ENCODE assay signal across 8 cellular contexts in the genomic region with DNA sequence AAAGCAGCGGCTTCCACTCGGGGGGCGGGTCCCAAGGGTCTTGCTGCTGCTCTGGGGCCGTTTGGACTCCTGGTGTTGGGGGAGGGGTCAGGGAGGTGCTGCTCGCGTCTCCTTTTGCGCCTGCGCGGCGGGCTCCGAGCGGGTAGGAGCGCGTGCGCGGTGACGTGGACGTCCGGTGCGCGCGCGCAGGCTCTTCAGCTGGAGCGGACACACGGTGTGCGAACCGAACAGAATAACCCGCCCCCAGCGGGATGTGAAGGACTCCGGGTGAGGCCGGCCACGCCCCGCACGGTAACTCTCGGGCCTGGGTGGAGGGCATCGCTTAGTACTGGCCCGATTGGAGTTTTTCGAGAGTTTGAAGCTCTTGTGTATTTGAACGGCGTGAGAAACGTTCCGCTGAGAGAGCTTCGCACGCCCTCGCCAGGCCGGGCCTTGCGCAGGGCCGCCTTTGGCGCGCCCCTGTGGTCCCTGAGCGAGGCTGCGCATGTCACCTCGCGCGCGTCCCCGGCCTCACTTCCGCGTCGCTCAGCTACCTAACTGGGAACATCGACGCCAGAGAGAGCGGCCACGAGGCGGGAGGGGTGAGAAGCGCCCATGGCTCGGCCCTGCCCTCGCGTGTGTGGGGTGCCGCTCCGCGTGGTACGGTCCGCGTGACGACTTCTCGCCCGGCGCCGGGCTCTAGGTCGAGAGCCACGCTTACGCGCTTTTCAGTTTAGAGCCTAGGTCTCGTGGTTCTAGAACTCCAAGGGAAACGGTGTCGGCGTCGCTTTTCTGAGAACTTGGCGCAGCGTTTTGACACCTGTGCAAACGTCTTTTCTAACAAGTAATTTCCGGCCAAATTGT. TPM values are rescaled to one million over a fixed set of nuclear protein-coding genes. Genes with fewer than 3 reads are reported as not detected.
DNase-seq lines count a peak whose midpoint lies in the region; ATAC-seq and TF ChIP-seq lines count a peak whose summit lies in the region.

A gene (plus strand): TSS at position 171 of the 843 bp plus-strand sequence.

- H3K9me3 ChIP-seq in neural cell (ENCODE audit: low read length) = no peaks in the 10 kb centered on the region
- no peaks in the 10 kb centered on the region for H3K9me3 ChIP-seq in stomach

- H3K4me2 ChIP-seq in neural cell (ENCODE audit: low read length) = peak within 1 kb of the TSS; percentile 75

- H3K9me2 ChIP-seq in neural cell (ENCODE audit: insufficient read depth, low read length) = no peaks in the 10 kb centered on the region

- intact Hi-C loops in stomach (cut with DNase I; ENCODE audit: low total_unique reads) = no loop called here

- no peak for TF ChIP-seq EP300 in Ishikawa (IDR thresholded peaks at IDR 0.05; ENCODE audit: borderline replicate concordance)
- peak; percentile 49 for TF ChIP-seq EP300 in neural cell (conservative IDR thresholded peaks at IDR 0.05; ENCODE audit: poor library complexity, severe bottlenecking)
- no peak for TF ChIP-seq EP300 in stomach (IDR thresholded peaks at IDR 0.05)

- ATAC-seq in GM21576 (IDR thresholded peaks at IDR 0.05; ENCODE audit: unreplicated experiment) = peak; percentile 66

- DNase-seq in DMS79 treated with DMSO at 0.1 percent for 48 hours (lab: John Stamatoyannopoulos, UW) (peak; percentile 85), RKO (ENCODE audit: low spot score) (peak; percentile 85), fibroblast of villous mesenchyme (ENCODE audit: low read depth) (peak; percentile 95), stomach (peak; percentile 94)
- peak; percentile 87 for DNase-seq in activated effector memory CD4-positive, alpha-beta T cell treated with Interleukin-2 at 50 U/mL for 16 hours

- no peak for TF ChIP-seq POLR2A in stomach (IDR thresholded peaks at IDR 0.05)

- peak within 1 kb of the TSS; percentile 67 for H3K9ac ChIP-seq in neural cell (ENCODE audit: low read length)

- H4K20me1 ChIP-seq in neural cell (ENCODE audit: insufficient read depth) = no peaks in the 10 kb centered on the region

- no peak for TF ChIP-seq RAD21 in Ishikawa (IDR thresholded peaks at IDR 0.05; ENCODE audit: low read depth)
- TF ChIP-seq RAD21 in neural cell (conservative IDR thresholded peaks at IDR 0.05) = peak; percentile 60

- H3F3A ChIP-seq in neural cell (ENCODE audit: insufficient read depth, low read length, poor library complexity, severe bottlenecking) = peaks cover 3% of the 10 kb centered on the region

- H3K27me3 ChIP-seq in neural cell (ENCODE audit: insufficient read depth, low read depth, low read length) (no peaks in the 10 kb centered on the region), stomach (no peaks in the 10 kb centered on the region)

- 1 to 3% (median 1%) methylated on average over 25 to 93 of the region's 93 CpGs for WGBS in stomach, 5 donors

- H3K4me3 ChIP-seq in fibroblast of villous mesenchyme (ENCODE audit: low read depth, low read length) (peak within 1 kb of the TSS; percentile 70), neural cell (ENCODE audit: low read length) (peak within 1 kb of the TSS; percentile 76), stomach (peak within 1 kb of the TSS; percentile 52 to 60 (median 58))

- H3K36me3 ChIP-seq in neural cell (ENCODE audit: insufficient read depth, low read length) = no peaks in the 10 kb centered on the region
- H3K36me3 ChIP-seq in stomach = no peaks in the 10 kb centered on the region

- H3K79me2 ChIP-seq in neural cell (replicated peaks; ENCODE audit: insufficient read depth, low read length) = peaks cover 35% of the 10 kb centered on the region

- peaks cover 18 to 56% (median 37%) of the 10 kb centered on the region in 4 donors for H3K4me1 ChIP-seq in stomach

- H3K27ac ChIP-seq in neural cell (ENCODE audit: low read length) (peak within 1 kb of the TSS; percentile 79), stomach (peak within 1 kb of the TSS; percentile 68 to 94 (median 90))

- peak within 1 kb of the TSS; percentile 56 for H2AFZ ChIP-seq in neural cell (ENCODE audit: low read depth, low read length)

- TF ChIP-seq CTCF in fibroblast of villous mesenchyme (IDR thresholded peaks at IDR 0.05; ENCODE audit: insufficient read depth, low read depth, low read length) = no peak
- peak; percentile 65 for TF ChIP-seq CTCF in neural cell (IDR thresholded peaks at IDR 0.05; ENCODE audit: poor library complexity, severe bottlenecking)
- TF ChIP-seq CTCF in stomach (IDR thresholded peaks at IDR 0.05) = no peak

TF ChIP-seq in Ishikawa, 13 proteins besides CTCF, POLR2A, EP300 and RAD21 (continues in another document):
- TF ChIP-seq, protein P1, sequence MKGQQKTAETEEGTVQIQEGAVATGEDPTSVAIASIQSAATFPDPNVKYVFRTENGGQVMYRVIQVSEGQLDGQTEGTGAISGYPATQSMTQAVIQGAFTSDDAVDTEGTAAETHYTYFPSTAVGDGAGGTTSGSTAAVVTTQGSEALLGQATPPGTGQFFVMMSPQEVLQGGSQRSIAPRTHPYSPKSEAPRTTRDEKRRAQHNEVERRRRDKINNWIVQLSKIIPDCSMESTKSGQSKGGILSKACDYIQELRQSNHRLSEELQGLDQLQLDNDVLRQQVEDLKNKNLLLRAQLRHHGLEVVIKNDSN (IDR thresholded peaks at IDR 0.05) = 0 out of 2 replicates have a peak, but pooled peaks have one; percentile 8
- TF ChIP-seq CREB1 (IDR thresholded peaks at IDR 0.05; ENCODE audit: low read depth) = peak; percentile 37; the same call in 1 of the 2 replicates
- peak; percentile 52 for TF ChIP-seq TAF1 (IDR thresholded peaks at IDR 0.05; ENCODE audit: low read depth)
- TF ChIP-seq, protein P2, sequence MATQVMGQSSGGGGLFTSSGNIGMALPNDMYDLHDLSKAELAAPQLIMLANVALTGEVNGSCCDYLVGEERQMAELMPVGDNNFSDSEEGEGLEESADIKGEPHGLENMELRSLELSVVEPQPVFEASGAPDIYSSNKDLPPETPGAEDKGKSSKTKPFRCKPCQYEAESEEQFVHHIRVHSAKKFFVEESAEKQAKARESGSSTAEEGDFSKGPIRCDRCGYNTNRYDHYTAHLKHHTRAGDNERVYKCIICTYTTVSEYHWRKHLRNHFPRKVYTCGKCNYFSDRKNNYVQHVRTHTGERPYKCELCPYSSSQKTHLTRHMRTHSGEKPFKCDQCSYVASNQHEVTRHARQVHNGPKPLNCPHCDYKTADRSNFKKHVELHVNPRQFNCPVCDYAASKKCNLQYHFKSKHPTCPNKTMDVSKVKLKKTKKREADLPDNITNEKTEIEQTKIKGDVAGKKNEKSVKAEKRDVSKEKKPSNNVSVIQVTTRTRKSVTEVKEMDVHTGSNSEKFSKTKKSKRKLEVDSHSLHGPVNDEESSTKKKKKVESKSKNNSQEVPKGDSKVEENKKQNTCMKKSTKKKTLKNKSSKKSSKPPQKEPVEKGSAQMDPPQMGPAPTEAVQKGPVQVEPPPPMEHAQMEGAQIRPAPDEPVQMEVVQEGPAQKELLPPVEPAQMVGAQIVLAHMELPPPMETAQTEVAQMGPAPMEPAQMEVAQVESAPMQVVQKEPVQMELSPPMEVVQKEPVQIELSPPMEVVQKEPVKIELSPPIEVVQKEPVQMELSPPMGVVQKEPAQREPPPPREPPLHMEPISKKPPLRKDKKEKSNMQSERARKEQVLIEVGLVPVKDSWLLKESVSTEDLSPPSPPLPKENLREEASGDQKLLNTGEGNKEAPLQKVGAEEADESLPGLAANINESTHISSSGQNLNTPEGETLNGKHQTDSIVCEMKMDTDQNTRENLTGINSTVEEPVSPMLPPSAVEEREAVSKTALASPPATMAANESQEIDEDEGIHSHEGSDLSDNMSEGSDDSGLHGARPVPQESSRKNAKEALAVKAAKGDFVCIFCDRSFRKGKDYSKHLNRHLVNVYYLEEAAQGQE (IDR thresholded peaks at IDR 0.05; ENCODE audit: low read depth) = no peak
- TF ChIP-seq TCF12 (IDR thresholded peaks at IDR 0.05; ENCODE audit: low read depth) = peak; percentile 66; the same call in 1 of the 2 replicates

TF ChIP-seq in neural cell, 6 proteins besides CTCF, POLR2A, EP300 and RAD21:
- TF ChIP-seq POLR2AphosphoS5 (IDR thresholded peaks at IDR 0.05) (peak; percentile 69), MXI1 (conservative IDR thresholded peaks at IDR 0.05; ENCODE audit: poor library complexity, severe bottlenecking) (peak; percentile 93), TAF1 (IDR thresholded peaks at IDR 0.05; ENCODE audit: low read depth) (peak; percentile 55), EZH2 (IDR thresholded peaks at IDR 0.05; ENCODE audit: borderline replicate concordance, insufficient read depth, low read length, poor library complexity, severe bottlenecking) (no peak), SMC3 (conservative IDR thresholded peaks at IDR 0.05; ENCODE audit: poor library complexity) (peak; percentile 55)
- TF ChIP-seq, protein P2 (IDR thresholded peaks at IDR 0.05; ENCODE audit: borderline replicate concordance) = peak; percentile 59

RNA-seq across cellular contexts. Expression of the gene that starts here (rescaled TPM):
- 27.7 and 41.5 TPM in 2 replicates for total RNA-seq in fibroblast of villous mesenchyme
- polyA plus RNA-seq in neural cell = 10.6 and 13.2 TPM in 2 replicates
- polyA minus RNA-seq in neural cell = 108 and 148 TPM in 2 replicates
- 10 to 100 TPM; 19.6 to 75.2 (median 47.4) TPM for total RNA-seq in stomach
- polyA plus RNA-seq in stomach = 1 to 10 TPM; 2.1 to 2.3 (median 2.2) TPM

Comparison
In these comparisons a context has a peak if more than half of its experiments do, and no peak if none do; other contexts are left out.
1. Peak in every context shown above with its lines: DNase-seq, ATAC-seq, H3K4me3 ChIP-seq and H3K27ac ChIP-seq.